8 cellular contexts compared by ENCODE assay signal in genomic region chr1:57423135-57424131, GRCh38. TPM values are rescaled to one million over a fixed set of nuclear protein-coding genes. Genes with fewer than 3 reads are reported as not detected.
DNase-seq lines count a peak whose midpoint lies in the region; ATAC-seq and TF ChIP-seq lines count a peak whose summit lies in the region.

Gene DAB1 (minus strand): TSS chr1:57424060. CDS start chr1:57291030, 133,030 bp downstream.

- H3K4me1 ChIP-seq in mesodermal cell (ENCODE audit: control insufficient read depth, insufficient read depth, low read length, poor library complexity, severe bottlenecking) (no peaks in the 10 kb centered on the region), aorta (ENCODE audit: control insufficient read depth in 1 of 2, insufficient read depth in 2 of 2, low read length in 2 of 2) (no peaks in the 10 kb centered on the region)

- intact Hi-C loops in aorta (cut with DNase I): no loop called here

- H3K36me3 ChIP-seq in MG63 (no peaks in the 10 kb centered on the region), mesodermal cell (ENCODE audit: control insufficient read depth, insufficient read depth, low read length) (no peaks in the 10 kb centered on the region), aorta (ENCODE audit: control insufficient read depth in 1 of 2, insufficient read depth in 2 of 2, low read length in 1 of 2) (no peaks in the 10 kb centered on the region)

- DNase-seq in AG10803 (ENCODE audit: low read depth) (peak; percentile 15), MG63 (peak; percentile 8), ecto neural progenitor cell (ENCODE audit: low spot score) (peak; percentile 69), aorta (no peak), NCI-H1436 treated with DMSO at 0.1 percent for 48 hours (lab: John Stamatoyannopoulos, UW) (no peak), NCI-H2029 (lab: John Stamatoyannopoulos, UW) (no peak)

- peaks cover 57% of the 10 kb centered on the region for H3K27me3 ChIP-seq in MG63
- H3K27me3 ChIP-seq in aorta (ENCODE audit: control insufficient read depth in 1 of 2, insufficient read depth in 2 of 2, low read length in 1 of 2): peaks cover 0 to 1% of the 10 kb centered on the region in 2 donors

- H3K27ac ChIP-seq in mesodermal cell (ENCODE audit: low read depth, low read length, severe bottlenecking) (peak within 1 kb of the TSS; percentile 39), aorta (ENCODE audit: low read depth in 1 of 2, low read length in 2 of 2) (no peak within 1 kb of the TSS)

- no peak for TF ChIP-seq CTCF in AG10803 (conservative IDR thresholded peaks at IDR 0.05; ENCODE audit: low read length)

- peak; percentile 39 for ATAC-seq in aorta (ENCODE audit: low FRiP score)
- ATAC-seq in HG02571 (IDR thresholded peaks at IDR 0.05; ENCODE audit: unreplicated experiment): no peak

- H3K9me3 ChIP-seq in MG63 (no peaks in the 10 kb centered on the region), mesodermal cell (ENCODE audit: control insufficient read depth, low read length) (no peaks in the 10 kb centered on the region), aorta (ENCODE audit: control insufficient read depth, low read length) (no peaks in the 10 kb centered on the region)

- H3K4me3 ChIP-seq in AG10803 (ENCODE audit: low read length) (peak within 1 kb of the TSS; percentile 68), MG63 (no peak within 1 kb of the TSS), mesodermal cell (ENCODE audit: extremely low read depth, insufficient read depth, low read length, poor library complexity, severe bottlenecking) (peak within 1 kb of the TSS; percentile 66), aorta (ENCODE audit: low read length in 2 of 2) (peak within 1 kb of the TSS in 1 of 2 donors; percentile 46)

- 0 to 1% methylated on average over 40 to 59 of the region's 85 CpGs for WGBS in mesodermal cell (ENCODE audit: insufficient coverage in 2 of 2), 2 experiments
- WGBS in aorta, 2 donors: 1% methylated on average over 64 to 85 of the region's 85 CpGs

RNA-seq across cellular contexts. Expression of gene DAB1, which starts in this region (rescaled TPM):
- total RNA-seq in MG63 (2014; rRNA removed; shearing (Covaris generic); ENCODE audit: low replicate concordance): not detected in 2 replicates
- 4.0 TPM for polyA plus RNA-seq in mesodermal cell (2013, experiment 1 of 2)
- polyA plus RNA-seq in mesodermal cell (2013, experiment 2 of 2): 2.7 TPM
- 1 to 10 TPM; 1.2 to 2.6 TPM for total RNA-seq in aorta
- 1 to 10 TPM in 1 of 2 donors, under 1 TPM in 1; 0.05 to 2.4 TPM for polyA plus RNA-seq in aorta

Comparison
In these comparisons a context has a peak if more than half of its experiments do, and no peak if none do; other contexts are left out.
1. Peak in DNase-seq in MG63; RNA of the gene not detected or under 1 TPM.
2. DNase-seq: peak in AG10803 (single experiment) and ecto neural progenitor cell (single experiment); none in aorta (0 of 2), NCI-H1436 treated with DMSO at 0.1 percent for 48 hours (single experiment) and NCI-H2029 (single experiment).